Comparison of ENCODE assay signal across 8 cellular contexts in genomic region chr2:101003278-101003775, GRCh38. TPM values are rescaled to one million over a fixed set of nuclear protein-coding genes. Genes with fewer than 3 reads are reported as not detected.
DNase-seq lines count a peak whose midpoint lies in the region; ATAC-seq and TF ChIP-seq lines count a peak whose summit lies in the region.

No MANE protein-coding gene starts in this region.

- H3K4me2 ChIP-seq in osteoblast (ENCODE audit: insufficient read depth, low read length), result peak overlapping the region; percentile 96

- H3K27ac ChIP-seq in Panc1 (ENCODE audit: low read length) (peak overlapping the region; percentile 98), osteoblast (ENCODE audit: low read depth, low read length) (peak overlapping the region; percentile 93)

- H3K79me2 ChIP-seq in osteoblast (ENCODE audit: insufficient read depth, low read length), result peaks cover 36% of the 10 kb centered on the region

- no peak overlapping the region for H2AFZ ChIP-seq in osteoblast (ENCODE audit: low read length)

- H3K4me3 ChIP-seq in Panc1 (ENCODE audit: low read depth in 2 of 2, low read length in 2 of 2) (peak overlapping the region; percentile 80 to 98), epithelial cell of esophagus (ENCODE audit: low read length) (peak overlapping the region; percentile 68), osteoblast (ENCODE audit: insufficient read depth, low read length) (peak overlapping the region; percentile 97)

- no TSS peak for BruUV-seq in Panc1 (replicated peaks; lab: Mats Ljungman, UMichigan)

- in situ Hi-C loops in Panc1 (cut with HindIII; ENCODE audit: low pct_unique_long_range_greater_than_20kb, low sequenced_read_pairs), result no loop called here

- peaks cover 43% of the 10 kb centered on the region for H3K4me1 ChIP-seq in Panc1 (ENCODE audit: control insufficient read depth, insufficient read depth, low read length)
- H3K4me1 ChIP-seq in osteoblast (ENCODE audit: insufficient read depth, low read length), result peaks cover 30% of the 10 kb centered on the region

- intact Hi-C loops in Panc1 (cut with micrococcal nuclease; ENCODE audit: unreplicated experiment), result no loop called here

- CTCF ChIA-PET in Panc1 (lab: Charles Lee), result no interaction called here

- H3K9me3 ChIP-seq in Panc1 (ENCODE audit: control insufficient read depth, insufficient read depth, low read depth, low read length) (no peaks in the 10 kb centered on the region), osteoblast (ENCODE audit: low read depth, low read length) (no peaks in the 10 kb centered on the region)

- peaks cover 36% of the 10 kb centered on the region for H4K20me1 ChIP-seq in osteoblast (ENCODE audit: insufficient read depth, low read length)

- ATAC-seq in Panc1, result no peak
- no peak for ATAC-seq in GM19351 (IDR thresholded peaks at IDR 0.05; ENCODE audit: unreplicated experiment)

- TF ChIP-seq CTCF in Panc1 (IDR thresholded peaks at IDR 0.05), result no peak
- TF ChIP-seq CTCF in epithelial cell of esophagus (IDR thresholded peaks at IDR 0.05; ENCODE audit: insufficient read depth, low read depth, low read length, missing control alignments), result no peak
- no peak for TF ChIP-seq CTCF in osteoblast (IDR thresholded peaks at IDR 0.05; ENCODE audit: extremely low read depth, low read depth, low read length)

- no peaks in the 10 kb centered on the region for H3K27me3 ChIP-seq in Panc1 (ENCODE audit: control insufficient read depth, insufficient read depth, low read length)
- H3K27me3 ChIP-seq in osteoblast (ENCODE audit: insufficient read depth, low read length), result no peaks in the 10 kb centered on the region

- H3K36me3 ChIP-seq in Panc1 (ENCODE audit: control insufficient read depth, insufficient read depth, low read length) (peaks cover 19% of the 10 kb centered on the region), osteoblast (ENCODE audit: insufficient read depth, low read length) (peaks cover 56% of the 10 kb centered on the region)

- POLR2A ChIA-PET in Panc1 (lab: Charles Lee), result no interaction called here

- DNase-seq in EH (ENCODE audit: low read depth), result peak; percentile 33
- no peak for DNase-seq in Panc1 (ENCODE audit: low read depth, low spot score)
- peak; percentile 14 for DNase-seq in epithelial cell of esophagus (ENCODE audit: low read depth)
- no peak for DNase-seq in osteoblast (ENCODE audit: insufficient read length, low spot score, missing footprints)
- DNase-seq in EL, result no peak
- DNase-seq in stimulated activated naive CD4-positive, alpha-beta T cell treated with Interleukin-2 at 50 U/mL for 16 hours (lab: John Stamatoyannopoulos, UW), result no peak
- no peak for DNase-seq in DMS79 treated with DMSO at 0.1 percent for 48 hours (lab: John Stamatoyannopoulos, UW)

RNA-seq across cellular contexts. Expression of gene RPL31, which starts 1.2 kb away (rescaled TPM):
- total RNA-seq in Panc1 (2021; ENCODE audit: unreplicated experiment), result 682 TPM
- polyA plus RNA-seq in Panc1 (2012; ENCODE audit: insufficient read length), result 1,449 TPM
- total RNA-seq in osteoblast, result 760 and 907 TPM in 2 replicates

Comparison
In these comparisons a context has a peak if more than half of its experiments do, and no peak if none do; other contexts are left out.
1. DNase-seq: peak in EH (single experiment) and epithelial cell of esophagus (single experiment); none in Panc1 (single experiment), osteoblast (single experiment), EL (single experiment), stimulated activated naive CD4-positive, alpha-beta T cell treated with Interleukin-2 at 50 U/mL for 16 hours (single experiment) and DMS79 treated with DMSO at 0.1 percent for 48 hours (single experiment).
2. Peak in every context shown above with its lines, with median percentiles within 50 percentile points of each other: H3K4me3 ChIP-seq.